In genomic region chr4:101019941-101020401, GRCh38 we compare ENCODE assay signal across 1 cellular context.
TF ChIP-seq lines count a peak whose summit lies in the region.

No MANE protein-coding gene starts in this region.

TF ChIP-seq in HCT116, 20 proteins besides CTCF, POLR2A, EP300 and RAD21 (continued from another document):
- TF ChIP-seq, protein P1, sequence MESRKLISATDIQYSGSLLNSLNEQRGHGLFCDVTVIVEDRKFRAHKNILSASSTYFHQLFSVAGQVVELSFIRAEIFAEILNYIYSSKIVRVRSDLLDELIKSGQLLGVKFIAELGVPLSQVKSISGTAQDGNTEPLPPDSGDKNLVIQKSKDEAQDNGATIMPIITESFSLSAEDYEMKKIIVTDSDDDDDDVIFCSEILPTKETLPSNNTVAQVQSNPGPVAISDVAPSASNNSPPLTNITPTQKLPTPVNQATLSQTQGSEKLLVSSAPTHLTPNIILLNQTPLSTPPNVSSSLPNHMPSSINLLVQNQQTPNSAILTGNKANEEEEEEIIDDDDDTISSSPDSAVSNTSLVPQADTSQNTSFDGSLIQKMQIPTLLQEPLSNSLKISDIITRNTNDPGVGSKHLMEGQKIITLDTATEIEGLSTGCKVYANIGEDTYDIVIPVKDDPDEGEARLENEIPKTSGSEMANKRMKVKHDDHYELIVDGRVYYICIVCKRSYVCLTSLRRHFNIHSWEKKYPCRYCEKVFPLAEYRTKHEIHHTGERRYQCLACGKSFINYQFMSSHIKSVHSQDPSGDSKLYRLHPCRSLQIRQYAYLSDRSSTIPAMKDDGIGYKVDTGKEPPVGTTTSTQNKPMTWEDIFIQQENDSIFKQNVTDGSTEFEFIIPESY (IDR thresholded peaks at IDR 0.05; ENCODE audit: extremely low read depth, insufficient replicate concordance, low read length) = peak; percentile 34
- peak; percentile 94 for TF ChIP-seq SP1 (IDR thresholded peaks at IDR 0.05; ENCODE audit: low read depth)
